Comparison of ENCODE assay signal across 26 cellular contexts in genomic region chr13:46496086-46496485, GRCh38. TPM values are rescaled to one million over a fixed set of nuclear protein-coding genes. Genes with fewer than 3 reads are reported as not detected.
A peak's percentile ranks its signal among the peaks of the same experiment; 100 is the strongest.
DNase-seq lines count a peak whose midpoint lies in the region; ATAC-seq and TF ChIP-seq lines count a peak whose summit lies in the region.
"Had no signal": no experiment of that assay in that cellular context is flagged by ENCODE, and none has a peak within 500 bp of the region (broad histone marks: within the 10 kb centered on the region; RNA-seq: fewer than 3 reads in every experiment).

No MANE protein-coding gene starts in this region.

- no peak for ATAC-seq in GM19467 (IDR thresholded peaks at IDR 0.05; ENCODE audit: unreplicated experiment)
- ATAC-seq: GM12878, PC-3, Right ventricle myocardium inferior had no signal

- WGBS in smooth muscle cell (ENCODE audit: low lambda C conversion rate), result 93% methylated on average over 4 of the region's 4 CpGs

- no peak overlapping the region for H3K4me3 ChIP-seq in smooth muscle cell
- H3K4me3 ChIP-seq: BLaER1 treated with 17β-estradiol and CSF1 and Interleukin-3, amounts not matched to agents 10 nM and 100 nM; GM12878; SJCRH30 had no signal

- H3F3A ChIP-seq in smooth muscle cell (ENCODE audit: low read depth), result peaks cover 5% of the 10 kb centered on the region

- H3K79me2 ChIP-seq in smooth muscle cell (ENCODE audit: low read depth), result no peaks in the 10 kb centered on the region

- no peak overlapping the region for H3K4me3 Mint-ChIP-seq in T-helper 2 cell treated with Interferon-gamma antibody and Interleukin-4, amounts not matched to agents 5 μg/mL and 100 μg/mL, for 36 hours
- H3K4me3 Mint-ChIP-seq: CD4-positive, alpha-beta memory T cell; IgD-negative memory B cell had no signal

- no peaks in the 10 kb centered on the region for H3K9me3 ChIP-seq in smooth muscle cell (replicated peaks; ENCODE audit: low read depth)
- H3K9me3 ChIP-seq: BLaER1 treated with 17β-estradiol and CSF1 and Interleukin-3, amounts not matched to agents 10 nM and 100 nM; SJCRH30 had no signal

- no peaks in the 10 kb centered on the region for H3K27me3 ChIP-seq in smooth muscle cell (ENCODE audit: low read depth)
- H3K27me3 ChIP-seq: SJCRH30 had no signal

- H3K4me1 ChIP-seq in smooth muscle cell (ENCODE audit: low read depth), result no peaks in the 10 kb centered on the region

- H3K27ac ChIP-seq in VCaP, result peak overlapping the region; percentile 23
- H3K27ac ChIP-seq in smooth muscle cell (ENCODE audit: low read depth), result no peak overlapping the region
- H3K27ac ChIP-seq: BLaER1 treated with 17β-estradiol and CSF1 and Interleukin-3, amounts not matched to agents 10 nM and 100 nM; HL-60; KMS-11; SJCRH30 had no signal

- no peaks in the 10 kb centered on the region for H3K36me3 Mint-ChIP-seq in T-helper 2 cell treated with Interferon-gamma antibody and Interleukin-4, amounts not matched to agents 5 μg/mL and 100 μg/mL, for 36 hours (ENCODE audit: low read depth)
- H3K36me3 Mint-ChIP-seq: CD4-positive, alpha-beta memory T cell had no signal

- H3K9me3 Mint-ChIP-seq in T-helper 2 cell treated with Interferon-gamma antibody and Interleukin-4, amounts not matched to agents 5 μg/mL and 100 μg/mL, for 36 hours, result no peaks in the 10 kb centered on the region
- H3K9me3 Mint-ChIP-seq: CD4-positive, alpha-beta memory T cell; IgD-negative memory B cell had no signal

- no peaks in the 10 kb centered on the region for H3K4me1 Mint-ChIP-seq in T-helper 2 cell treated with Interferon-gamma antibody and Interleukin-4, amounts not matched to agents 5 μg/mL and 100 μg/mL, for 36 hours (ENCODE audit: low read depth)
- H3K4me1 Mint-ChIP-seq: CD4-positive, alpha-beta memory T cell; IgD-negative memory B cell had no signal

- H3K9ac ChIP-seq in smooth muscle cell (ENCODE audit: low read depth), result no peak overlapping the region
- H3K9ac ChIP-seq: BLaER1 treated with 17β-estradiol and CSF1 and Interleukin-3, amounts not matched to agents 10 nM and 100 nM; KMS-11 had no signal

- TF ChIP-seq CTCF in VCaP (conservative IDR thresholded peaks at IDR 0.05) (no peak), smooth muscle cell (IDR thresholded peaks at IDR 0.05; ENCODE audit: borderline replicate concordance, insufficient read depth, poor library complexity, severe bottlenecking) (no peak)

- no peaks in the 10 kb centered on the region for H4K20me1 ChIP-seq in smooth muscle cell (ENCODE audit: low read depth)
- H4K20me1 ChIP-seq: BLaER1 treated with 17β-estradiol and CSF1 and Interleukin-3, amounts not matched to agents 10 nM and 100 nM had no signal

- no peak overlapping the region for H3K4me2 ChIP-seq in smooth muscle cell
- H3K4me2 ChIP-seq: BLaER1 treated with 17β-estradiol and CSF1 and Interleukin-3, amounts not matched to agents 10 nM and 100 nM; KMS-11 had no signal

- H3K27ac Mint-ChIP-seq in T-helper 2 cell treated with Interferon-gamma antibody and Interleukin-4, amounts not matched to agents 5 μg/mL and 100 μg/mL, for 36 hours, result no peak overlapping the region
- H3K27ac Mint-ChIP-seq: CD4-positive, alpha-beta memory T cell; IgD-negative memory B cell had no signal

- DNase-seq in G401 (ENCODE audit: low spot score), result peak; percentile 58
- DNase-seq in fibroblast of peridontal ligament (ENCODE audit: extremely low read depth), result peak; percentile 56
- no peak for DNase-seq in smooth muscle cell (lab: John Stamatoyannopoulos, UW; ENCODE audit: unreplicated experiment)
- no peak for DNase-seq in activated CD4-positive, alpha-beta T cell treated with anti-CD3 and anti-CD28 coated beads, Interleukin-2, amount 50 U/mL, for 4 hours
- DNase-seq in hepatic stellate cell (ENCODE audit: low spot score), result no peak
- DNase-seq in T-helper 2 cell treated with Interferon-gamma antibody and Interleukin-4, amounts not matched to agents 5 μg/mL and 100 μg/mL, for 36 hours (ENCODE audit: low spot score), result no peak
- DNase-seq: AML-193; CD4-positive, alpha-beta memory T cell; COR-L47; DMS53; HCEC 1CT; MM.1S; NCI-H1694; NCI-H2029 treated with DMSO at 0.1 percent for 48 hours; NCI-H2227 treated with DMSO at 0.1 percent for 48 hours; NCI-H510A; PC-3; SJCRH30 had no signal

- peak overlapping the region; percentile 21 for H2AFZ ChIP-seq in smooth muscle cell (ENCODE audit: low read depth)

- H3K27me3 Mint-ChIP-seq in T-helper 2 cell treated with Interferon-gamma antibody and Interleukin-4, amounts not matched to agents 5 μg/mL and 100 μg/mL, for 36 hours (ENCODE audit: low read depth), result peaks cover 3% of the 10 kb centered on the region
- H3K27me3 Mint-ChIP-seq: IgD-negative memory B cell had no signal

- no peaks in the 10 kb centered on the region for H3K36me3 ChIP-seq in smooth muscle cell (ENCODE audit: low read depth)
- H3K36me3 ChIP-seq: BLaER1 treated with 17β-estradiol and CSF1 and Interleukin-3, amounts not matched to agents 10 nM and 100 nM; SJCRH30 had no signal

- in situ Hi-C loops in G401 (cut with HindIII; ENCODE audit: low sequenced_read_pairs), result no loop called here

RNA-seq across cellular contexts. Expression of gene LRCH1, which starts 56.9 kb away (rescaled TPM):
- total RNA-seq in G401 (2014; rRNA removed; shearing (Covaris generic)), result 0.12 and 0.85 TPM in 2 replicates
- total RNA-seq in smooth muscle cell, result 15.9 and 27.7 TPM in 2 replicates
- 9.2 and 9.4 TPM in 2 replicates for polyA plus RNA-seq in smooth muscle cell

Comparison
In these comparisons a context has a peak if more than half of its experiments do, and no peak if none do; other contexts are left out.
1. DNase-seq: peak in G401 (single experiment) and fibroblast of peridontal ligament (single experiment); none in smooth muscle cell (single experiment), activated CD4-positive, alpha-beta T cell treated with anti-CD3 and anti-CD28 coated beads, Interleukin-2, amount 50 U/mL, for 4 hours (0 of 2), hepatic stellate cell (single experiment) and T-helper 2 cell treated with Interferon-gamma antibody and Interleukin-4, amounts not matched to agents 5 μg/mL and 100 μg/mL, for 36 hours (single experiment).